In the genomic region with DNA sequence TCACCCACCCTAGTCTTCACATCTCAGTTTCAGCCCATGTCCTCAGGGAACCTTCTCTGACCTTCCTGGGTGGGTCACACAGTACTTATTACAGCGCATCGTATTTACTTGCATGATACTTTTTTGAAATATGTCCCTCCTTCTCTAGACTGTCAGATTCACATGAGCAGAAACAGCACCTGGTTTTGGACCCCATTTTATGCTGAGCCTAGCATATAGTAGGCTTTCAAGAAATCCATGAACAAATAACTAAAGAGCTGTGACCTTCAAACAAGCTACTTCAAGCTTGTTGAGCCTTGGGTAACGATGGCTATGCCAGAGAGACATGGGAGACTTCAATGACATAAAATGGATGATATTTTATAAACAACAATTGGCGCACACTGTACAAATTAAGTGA, we compare ENCODE assay signal across 8 cellular contexts.
"Had no signal": no experiment of that assay in that cellular context is flagged by ENCODE, and none has a peak within 500 bp of the region (broad histone marks: within the 10 kb centered on the region; RNA-seq: fewer than 3 reads in every experiment).

No MANE protein-coding gene starts in this region.

- H3K27ac Mint-ChIP-seq: IgD-negative memory B cell had no signal

- H3K4me3 Mint-ChIP-seq: IgD-negative memory B cell had no signal

- H3K36me3 Mint-ChIP-seq: IgD-negative memory B cell had no signal

- H3K4me3 ChIP-seq: K562 had no signal

- H3K27ac ChIP-seq: HL-60, KMS-11 had no signal

- H3K27me3 Mint-ChIP-seq: IgD-negative memory B cell had no signal

- DNase-seq: IMR-90, KBM-7, KG1 had no signal

- H3K9me3 Mint-ChIP-seq: IgD-negative memory B cell had no signal

- H3K4me1 Mint-ChIP-seq: IgD-negative memory B cell had no signal

- FAIRE-seq: HTR-8/SVneo, K562 had no signal

- H3K4me2 ChIP-seq: KMS-11 had no signal

- H3K9ac ChIP-seq: KMS-11 had no signal

- ATAC-seq: K562 had no signal
